Comparison of ENCODE assay signal across 1 cellular context in genomic region chr10:12915637-12916168, GRCh38.
TF ChIP-seq lines count a peak whose summit lies in the region.

No MANE protein-coding gene starts in this region.

TF ChIP-seq in H1, 55 proteins besides CTCF, POLR2A, EP300 and RAD21 (continued from another document):
- no peak for TF ChIP-seq PHF8 (conservative IDR thresholded peaks at IDR 0.05; ENCODE audit: low read depth, low read length)
- no peak for TF ChIP-seq RFX5 (IDR thresholded peaks at IDR 0.05; ENCODE audit: borderline replicate concordance, low read depth, low read length)
